In the genomic region with DNA sequence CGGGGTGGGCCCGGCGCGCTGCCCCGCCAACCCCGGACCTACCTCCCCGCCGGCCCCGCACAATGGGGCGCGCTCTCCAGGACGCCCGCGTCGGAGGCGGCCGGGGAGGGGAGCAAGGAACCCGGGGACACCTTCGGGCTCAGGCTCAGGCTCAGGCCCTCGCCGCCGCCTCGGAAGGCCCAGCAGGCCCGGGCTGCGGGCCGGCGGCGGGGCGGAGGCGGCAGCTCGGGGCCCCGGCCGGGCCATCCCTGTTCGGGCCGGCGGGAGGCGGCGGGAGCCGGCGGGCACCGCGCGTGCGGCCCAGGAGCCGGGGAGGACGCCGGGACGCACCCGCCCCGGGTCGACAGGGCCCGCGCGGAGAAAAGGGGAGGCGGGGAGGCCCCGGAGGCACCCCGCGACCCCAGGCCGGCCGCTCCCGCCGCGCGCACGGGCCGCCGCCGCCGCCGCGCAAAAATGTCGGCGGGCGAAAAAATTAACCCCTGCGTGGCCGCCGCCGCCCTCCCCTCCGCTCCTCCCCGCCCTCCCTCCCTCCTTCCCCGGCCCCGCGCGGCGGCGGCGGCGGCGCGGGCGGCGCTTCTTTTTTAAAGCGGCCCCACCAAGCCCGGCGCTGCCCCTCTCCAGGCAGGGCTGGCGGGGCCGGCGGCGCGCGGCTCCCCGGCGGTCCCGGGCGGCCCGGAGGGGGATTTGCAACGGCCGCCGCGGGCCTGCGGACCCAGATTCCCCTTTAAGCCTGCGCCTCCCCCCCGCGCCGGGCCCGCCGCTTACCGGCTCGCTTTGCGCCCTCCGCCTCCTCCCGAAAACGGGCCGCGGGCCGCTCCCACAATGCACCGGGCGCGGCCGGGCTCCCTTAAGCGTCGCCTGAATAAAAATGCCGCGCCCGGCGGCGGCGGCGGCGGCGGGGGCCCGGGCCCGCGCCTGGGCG, we compare ENCODE assay signal across 8 cellular contexts. TPM values are rescaled to one million over a fixed set of nuclear protein-coding genes. Genes with fewer than 3 reads are reported as not detected.
DNase-seq lines count a peak whose midpoint lies in the region; ATAC-seq and TF ChIP-seq lines count a peak whose summit lies in the region.

No MANE protein-coding gene starts in this region.

- H3K9me3 ChIP-seq in Caco-2 = no peaks in the 10 kb centered on the region
- no peaks in the 10 kb centered on the region for H3K9me3 ChIP-seq in HUES6 (ENCODE audit: control insufficient read depth, insufficient read depth, low read depth, low read length)
- no peaks in the 10 kb centered on the region for H3K9me3 ChIP-seq in RWPE2 (ENCODE audit: severe bottlenecking)
- no peaks in the 10 kb centered on the region for H3K9me3 ChIP-seq in neural progenitor cell (ENCODE audit: low read depth)
- H3K9me3 ChIP-seq in stomach smooth muscle (ENCODE audit: control insufficient read depth in 2 of 2, low read length in 2 of 2) = no peaks in the 10 kb centered on the region

- ATAC-seq in GM21367 (IDR thresholded peaks at IDR 0.05; ENCODE audit: unreplicated experiment) (peak; percentile 31), RWPE2 (ENCODE audit: low read depth) (peak; percentile 37)

- peak overlapping the region; percentile 99 for H3K4me2 ChIP-seq in neural progenitor cell

- H3K4me1 Mint-ChIP-seq in Caco-2 (ENCODE audit: low read depth, unreplicated experiment) (peaks cover 17% of the 10 kb centered on the region), neural progenitor cell (peaks cover 54% of the 10 kb centered on the region)

- peak; percentile 86 to 90 for DNase-seq in Caco-2
- DNase-seq in RWPE2 (ENCODE audit: low spot score) = peak; percentile 72
- DNase-seq in activated gamma-delta T cell treated with Interleukin-2 at 50 U/mL for 16 hours = peak; percentile 72
- DNase-seq in foreskin fibroblast = peak; percentile 72 to 91
- peak; percentile 96 for DNase-seq in neural progenitor cell (ENCODE audit: low spot score)

- TF ChIP-seq CTCF in Caco-2 (IDR thresholded peaks at IDR 0.05; ENCODE audit: insufficient read depth in 1 of 2, low read depth in 1 of 2, low read length in 1 of 2, severe bottlenecking in 1 of 2, unreplicated experiment in 1 of 2) = no peak
- no peak for TF ChIP-seq CTCF in RWPE2 (IDR thresholded peaks at IDR 0.05; ENCODE audit: poor library complexity, severe bottlenecking)
- TF ChIP-seq CTCF in foreskin fibroblast (IDR thresholded peaks at IDR 0.05; ENCODE audit: low read depth, low read length) = no peak
- no peak for TF ChIP-seq CTCF in neural progenitor cell (IDR thresholded peaks at IDR 0.05)

- H3K9me3 Mint-ChIP-seq in Caco-2 (ENCODE audit: unreplicated experiment) (no peaks in the 10 kb centered on the region), neural progenitor cell (no peaks in the 10 kb centered on the region)

- CTCF ChIA-PET in Caco-2 (lab: Charles Lee) = no interaction called here

- intact Hi-C loops in Caco-2 (cut with micrococcal nuclease; ENCODE audit: unreplicated experiment) = loop anchor here (2.0 kb wide), 1 partner anchor 47 kb away; the partner anchor contains the start of gene PHYH

- H3K4me3 Mint-ChIP-seq in Caco-2 (ENCODE audit: unreplicated experiment) (peak overlapping the region; percentile 80), neural progenitor cell (peak overlapping the region; percentile 94)

- H3K36me3 Mint-ChIP-seq in Caco-2 (ENCODE audit: insufficient read depth, unreplicated experiment) = peaks cover 49% of the 10 kb centered on the region
- peaks cover 18% of the 10 kb centered on the region for H3K36me3 Mint-ChIP-seq in neural progenitor cell

- H3K27ac Mint-ChIP-seq in Caco-2 (ENCODE audit: unreplicated experiment) (peak overlapping the region; percentile 79), neural progenitor cell (no peak overlapping the region)

- peaks cover 2% of the 10 kb centered on the region for H3K27me3 Mint-ChIP-seq in Caco-2 (ENCODE audit: insufficient read depth, unreplicated experiment)
- peaks cover 23% of the 10 kb centered on the region for H3K27me3 Mint-ChIP-seq in neural progenitor cell (ENCODE audit: insufficient read depth, low read depth)

- H3K4me1 ChIP-seq in Caco-2 (peaks cover 14% of the 10 kb centered on the region; the same call in 1 of the 2 replicates), HUES6 (ENCODE audit: control insufficient read depth, insufficient read depth, low read length) (peaks cover 41% of the 10 kb centered on the region), RWPE2 (ENCODE audit: insufficient read depth, poor library complexity, severe bottlenecking) (no peaks in the 10 kb centered on the region), neural progenitor cell (peaks cover 48% of the 10 kb centered on the region), stomach smooth muscle (ENCODE audit: control insufficient read depth, insufficient read depth, low read length) (peaks cover 26% of the 10 kb centered on the region)

- H3K9ac ChIP-seq in HUES6 (ENCODE audit: low read length) (peak overlapping the region; percentile 92), neural progenitor cell (peak overlapping the region; percentile 99), stomach smooth muscle (ENCODE audit: low read length in 2 of 2) (peak overlapping the region; percentile 80 to 92)

- BruUV-seq in Caco-2 (replicated peaks; lab: Mats Ljungman, UMichigan) = no TSS peak

- H3K27me3 ChIP-seq in Caco-2 (replicated peaks; ENCODE audit: control insufficient read depth, insufficient read depth, low read length) (no peaks in the 10 kb centered on the region), HUES6 (ENCODE audit: control insufficient read depth, insufficient read depth, low read length) (peaks cover 22% of the 10 kb centered on the region; the same call in 1 of the 2 replicates), RWPE2 (ENCODE audit: insufficient read depth, poor library complexity, severe bottlenecking) (no peaks in the 10 kb centered on the region), neural progenitor cell (peaks cover 39% of the 10 kb centered on the region), stomach smooth muscle (ENCODE audit: control insufficient read depth in 1 of 2, insufficient read depth in 2 of 2, low read length in 2 of 2) (peaks cover 0 to 2% of the 10 kb centered on the region in 2 donors)

- peaks cover 3% of the 10 kb centered on the region; the same call in 1 of the 2 replicates for H3K36me3 ChIP-seq in Caco-2 (ENCODE audit: control insufficient read depth, insufficient read depth, low read length)
- peaks cover 25% of the 10 kb centered on the region for H3K36me3 ChIP-seq in HUES6 (ENCODE audit: control insufficient read depth, insufficient read depth, low read length)
- H3K36me3 ChIP-seq in RWPE2 (ENCODE audit: low read depth) = peaks cover 25% of the 10 kb centered on the region
- H3K36me3 ChIP-seq in neural progenitor cell = no peaks in the 10 kb centered on the region
- H3K36me3 ChIP-seq in stomach smooth muscle (ENCODE audit: control insufficient read depth in 2 of 2, insufficient read depth in 2 of 2, low read length in 2 of 2) = peaks cover 0 to 3% of the 10 kb centered on the region in 2 donors

- H3F3A ChIP-seq in neural progenitor cell (ENCODE audit: low read depth) = peaks cover 56% of the 10 kb centered on the region

- H3K27ac ChIP-seq in HUES6 (ENCODE audit: low read depth, low read length) (peak overlapping the region; percentile 97), RWPE2 (ENCODE audit: poor library complexity, severe bottlenecking) (peak overlapping the region; percentile 88), neural progenitor cell (peak overlapping the region; percentile 99), stomach smooth muscle (ENCODE audit: low read length) (peak overlapping the region; percentile 90)

- H3K4me3 ChIP-seq in Caco-2 (ENCODE audit: low read depth, low read length) (peak overlapping the region; percentile 39), HUES6 (ENCODE audit: low read depth, low read length) (peak overlapping the region; percentile 82), RWPE2 (ENCODE audit: severe bottlenecking) (peak overlapping the region; percentile 100), foreskin fibroblast (ENCODE audit: low read depth in 1 of 2, low read length in 2 of 2) (peak overlapping the region; percentile 81 to 84), neural progenitor cell (peak overlapping the region; percentile 96), stomach smooth muscle (ENCODE audit: low read length in 2 of 2) (peak overlapping the region; percentile 63 to 82)

- H4K20me1 ChIP-seq in neural progenitor cell (ENCODE audit: low read depth) = peaks cover 21% of the 10 kb centered on the region

- H2AFZ ChIP-seq in neural progenitor cell (replicated peaks) = no peak overlapping the region

- H3K79me2 ChIP-seq in neural progenitor cell (ENCODE audit: low read depth) = peaks cover 47% of the 10 kb centered on the region

- POLR2A ChIA-PET in Caco-2 (lab: Charles Lee) = no interaction called here

RNA-seq across cellular contexts. Expression of gene SEPHS1, which starts 0.6 kb away (rescaled TPM):
- total RNA-seq in Caco-2 (2022) = 129 and 139 TPM in 2 replicates
- total RNA-seq in neural progenitor cell (ENCODE audit: low replicate concordance) = 94.9 and 95.9 TPM in 2 replicates

RNA-seq across cellular contexts. Expression of gene PHYH, which starts 47.6 kb away (rescaled TPM):
- total RNA-seq in Caco-2 (2022) (49.6 and 52.3 TPM in 2 replicates), neural progenitor cell (ENCODE audit: low replicate concordance) (14.6 and 22.2 TPM in 2 replicates)

Comparison
In these comparisons a context has a peak if more than half of its experiments do, and no peak if none do; other contexts are left out.
1. Peak in every context shown above with its lines: DNase-seq, ATAC-seq, H3K4me3 ChIP-seq and H3K27ac ChIP-seq.
2. H3K4me3 ChIP-seq: peak in every context shown above with its lines; median percentile 100 in RWPE2; 96 in neural progenitor cell; 82 in foreskin fibroblast; 82 in HUES6; 72 in stomach smooth muscle; 39 in Caco-2.